15 cellular contexts compared by ENCODE assay signal in the genomic region with DNA sequence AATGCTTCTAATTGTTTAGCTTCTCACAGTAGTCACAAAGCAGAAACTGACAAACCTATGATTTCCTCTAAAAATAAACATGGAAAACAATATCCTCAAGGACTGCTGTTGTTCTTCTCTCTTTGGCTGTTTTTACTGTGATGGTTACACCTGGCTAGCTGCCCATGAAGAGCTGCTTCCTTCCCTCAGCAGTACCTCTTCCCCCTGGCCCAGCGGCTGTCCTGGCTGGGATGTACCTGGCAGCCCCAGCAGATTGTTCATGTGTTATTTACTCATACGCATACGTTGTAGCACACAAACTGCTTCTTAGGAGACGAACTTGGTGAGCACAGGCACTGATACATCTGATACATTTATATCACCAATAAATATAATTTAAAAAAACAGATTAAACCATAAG. TPM values are rescaled to one million over a fixed set of nuclear protein-coding genes. Genes with fewer than 3 reads are reported as not detected.
DNase-seq lines count a peak whose midpoint lies in the region; ATAC-seq, FAIRE-seq and TF ChIP-seq lines count a peak whose summit lies in the region.
"Had no signal": no experiment of that assay in that cellular context is flagged by ENCODE, and none has a peak within 500 bp of the region (broad histone marks: within the 10 kb centered on the region; RNA-seq: fewer than 3 reads in every experiment).

No MANE protein-coding gene starts in this region.

- no peaks in the 10 kb centered on the region for H3K4me1 ChIP-seq in pancreas
- H3K4me1 ChIP-seq: right atrium auricular region had no signal

- no peak overlapping the region for H3K4me3 Mint-ChIP-seq in activated T-cell treated with anti-CD3 and anti-CD28 coated beads, Interleukin-2, amount 50 U/mL, for 24 hours
- no peak overlapping the region for H3K4me3 Mint-ChIP-seq in activated T-cell treated with anti-CD3 and anti-CD28 coated beads, Interleukin-2, amount 50 U/mL, for 4 hours
- no peak overlapping the region for H3K4me3 Mint-ChIP-seq in activated T-helper 1 cell treated with anti-CD3 and anti-CD28 coated beads, Interleukin-12 subunit alpha, Interleukin-12 subunit beta, Interleukin-2, Interleukin-4 antibody, amounts not matched to agents 30 ng/mL and 10 ng/mL and 1 ng/mL, durations not matched to agents 14 hours and 24 hours and 36 hours
- H3K4me3 Mint-ChIP-seq: mesothelial cell of epicardium had no signal

- no peaks in the 10 kb centered on the region for H3K9me3 ChIP-seq in pancreas
- H3K9me3 ChIP-seq: right atrium auricular region had no signal

- H3K27ac ChIP-seq in substantia nigra (ENCODE audit: low read depth, low read length, poor library complexity, severe bottlenecking): peak overlapping the region; percentile 66
- H3K27ac ChIP-seq in pancreas: no peak overlapping the region
- H3K27ac ChIP-seq: right atrium auricular region had no signal

- FAIRE-seq in pancreas (lab: Jason Lieb, UNC) (no peak), D721Med (lab: Jason Lieb, UNC) (no peak)
- FAIRE-seq: astrocyte, endothelial cell of umbilical vein, RCC 7860 had no signal

- no peak for ATAC-seq in activated T-cell treated with anti-CD3 and anti-CD28 coated beads, Interleukin-2, amount 50 U/mL, for 4 hours
- ATAC-seq in pancreas: no peak

- H3K4me1 Mint-ChIP-seq in activated T-cell treated with anti-CD3 and anti-CD28 coated beads, Interleukin-2, amount 50 U/mL, for 24 hours (ENCODE audit: low read depth): peaks cover 7% of the 10 kb centered on the region
- H3K4me1 Mint-ChIP-seq in activated T-cell treated with anti-CD3 and anti-CD28 coated beads, Interleukin-2, amount 50 U/mL, for 4 hours (ENCODE audit: low read depth): peaks cover 10% of the 10 kb centered on the region
- peaks cover 8% of the 10 kb centered on the region for H3K4me1 Mint-ChIP-seq in activated T-helper 1 cell treated with anti-CD3 and anti-CD28 coated beads, Interleukin-12 subunit alpha, Interleukin-12 subunit beta, Interleukin-2, Interleukin-4 antibody, amounts not matched to agents 30 ng/mL and 10 ng/mL and 1 ng/mL, durations not matched to agents 14 hours and 24 hours and 36 hours (ENCODE audit: low read depth)

- no peaks in the 10 kb centered on the region for H3K9me3 Mint-ChIP-seq in activated T-cell treated with anti-CD3 and anti-CD28 coated beads, Interleukin-2, amount 50 U/mL, for 24 hours
- no peaks in the 10 kb centered on the region for H3K9me3 Mint-ChIP-seq in activated T-cell treated with anti-CD3 and anti-CD28 coated beads, Interleukin-2, amount 50 U/mL, for 4 hours
- no peaks in the 10 kb centered on the region for H3K9me3 Mint-ChIP-seq in activated T-helper 1 cell treated with anti-CD3 and anti-CD28 coated beads, Interleukin-12 subunit alpha, Interleukin-12 subunit beta, Interleukin-2, Interleukin-4 antibody, amounts not matched to agents 30 ng/mL and 10 ng/mL and 1 ng/mL, durations not matched to agents 14 hours and 24 hours and 36 hours
- H3K9me3 Mint-ChIP-seq: mesothelial cell of epicardium had no signal

- TF ChIP-seq CTCF in choroid plexus epithelial cell (conservative IDR thresholded peaks at IDR 0.05; ENCODE audit: low read depth, low read length): no peak
- no peak for TF ChIP-seq CTCF in pancreas (IDR thresholded peaks at IDR 0.05)
- no peak for TF ChIP-seq CTCF in D721Med (IDR thresholded peaks at IDR 0.05; ENCODE audit: insufficient read depth, missing control alignments)

- H3K27me3 ChIP-seq in pancreas: no peaks in the 10 kb centered on the region
- H3K27me3 ChIP-seq: right atrium auricular region had no signal

- intact Hi-C loops in activated T-helper 1 cell treated with anti-CD3 and anti-CD28 coated beads, Interleukin-12 subunit alpha, Interleukin-12 subunit beta, Interleukin-2, Interleukin-4 antibody, amounts not matched to agents 30 ng/mL and 10 ng/mL and 1 ng/mL, durations not matched to agents 14 hours and 24 hours and 36 hours (cut with micrococcal nuclease): no loop called here
- intact Hi-C loops in pancreas (cut with DNase I): no loop called here

- WGBS in pancreas, 2 donors: 77 to 79% methylated on average over 4 of the region's 4 CpGs

- no peaks in the 10 kb centered on the region for H3K27me3 Mint-ChIP-seq in activated T-cell treated with anti-CD3 and anti-CD28 coated beads, Interleukin-2, amount 50 U/mL, for 24 hours
- H3K27me3 Mint-ChIP-seq in activated T-cell treated with anti-CD3 and anti-CD28 coated beads, Interleukin-2, amount 50 U/mL, for 4 hours (ENCODE audit: low read depth): no peaks in the 10 kb centered on the region
- no peaks in the 10 kb centered on the region for H3K27me3 Mint-ChIP-seq in activated T-helper 1 cell treated with anti-CD3 and anti-CD28 coated beads, Interleukin-12 subunit alpha, Interleukin-12 subunit beta, Interleukin-2, Interleukin-4 antibody, amounts not matched to agents 30 ng/mL and 10 ng/mL and 1 ng/mL, durations not matched to agents 14 hours and 24 hours and 36 hours (ENCODE audit: insufficient read depth)

- H3K27ac Mint-ChIP-seq in activated T-cell treated with anti-CD3 and anti-CD28 coated beads, Interleukin-2, amount 50 U/mL, for 24 hours: peak overlapping the region; percentile 74
- H3K27ac Mint-ChIP-seq in activated T-helper 1 cell treated with anti-CD3 and anti-CD28 coated beads, Interleukin-12 subunit alpha, Interleukin-12 subunit beta, Interleukin-2, Interleukin-4 antibody, amounts not matched to agents 30 ng/mL and 10 ng/mL and 1 ng/mL, durations not matched to agents 14 hours and 24 hours and 36 hours: no peak overlapping the region
- H3K27ac Mint-ChIP-seq: mesothelial cell of epicardium had no signal

- no peaks in the 10 kb centered on the region for H3K36me3 ChIP-seq in pancreas

- no peak overlapping the region for H3K4me3 ChIP-seq in choroid plexus epithelial cell (ENCODE audit: low read depth, low read length)
- H3K4me3 ChIP-seq in pancreas: no peak overlapping the region
- H3K4me3 ChIP-seq: right atrium auricular region had no signal

- peaks cover 85% of the 10 kb centered on the region for H3K36me3 Mint-ChIP-seq in activated T-cell treated with anti-CD3 and anti-CD28 coated beads, Interleukin-2, amount 50 U/mL, for 24 hours (ENCODE audit: low read depth)
- peaks cover 20% of the 10 kb centered on the region for H3K36me3 Mint-ChIP-seq in activated T-cell treated with anti-CD3 and anti-CD28 coated beads, Interleukin-2, amount 50 U/mL, for 4 hours (ENCODE audit: insufficient read depth)
- peaks cover 39% of the 10 kb centered on the region for H3K36me3 Mint-ChIP-seq in activated T-helper 1 cell treated with anti-CD3 and anti-CD28 coated beads, Interleukin-12 subunit alpha, Interleukin-12 subunit beta, Interleukin-2, Interleukin-4 antibody, amounts not matched to agents 30 ng/mL and 10 ng/mL and 1 ng/mL, durations not matched to agents 14 hours and 24 hours and 36 hours (ENCODE audit: low read depth)

- no peak for DNase-seq in activated T-cell treated with anti-CD3 and anti-CD28 coated beads, Interleukin-2, amount 50 U/mL, for 24 hours
- no peak for DNase-seq in activated T-cell treated with anti-CD3 and anti-CD28 coated beads, Interleukin-2, amount 50 U/mL, for 4 hours
- peak; percentile 92 for DNase-seq in NCI-H2227 treated with DMSO at 0.1 percent for 48 hours (lab: John Stamatoyannopoulos, UW)
- peak; percentile 14 for DNase-seq in choroid plexus epithelial cell (ENCODE audit: low read depth)
- peak in 2 of 49 donors; percentile 38 to 71 for DNase-seq in substantia nigra (lab: John Stamatoyannopoulos, UW)
- no peak for DNase-seq in activated T-helper 1 cell treated with anti-CD3 and anti-CD28 coated beads, Interleukin-12 subunit alpha, Interleukin-12 subunit beta, Interleukin-2, Interleukin-4 antibody, amounts not matched to agents 30 ng/mL and 10 ng/mL and 1 ng/mL, durations not matched to agents 14 hours and 24 hours and 36 hours (ENCODE audit: low spot score)
- DNase-seq in pancreas: no peak
- no peak for DNase-seq in D721Med (ENCODE audit: insufficient read length, low spot score)
- DNase-seq: GDM1, hippocampal formation had no signal

RNA-seq across cellular contexts. Expression of a gene that starts 27.4 kb away (rescaled TPM):
- total RNA-seq in activated T-cell treated with anti-CD3 and anti-CD28 coated beads, Interleukin-2, amount 50 U/mL, for 4 hours: 1 to 10 TPM; 6.8 to 8.6 (median 8.5) TPM
- total RNA-seq in activated T-helper 1 cell treated with anti-CD3 and anti-CD28 coated beads, Interleukin-12 subunit alpha, Interleukin-12 subunit beta, Interleukin-2, Interleukin-4 antibody, amounts not matched to agents 30 ng/mL and 10 ng/mL and 1 ng/mL, durations not matched to agents 14 hours and 24 hours and 36 hours: 11.7 and 13.6 TPM in 2 replicates
- total RNA-seq in pancreas: 1 to 10 TPM in 5 of 6 donors, under 1 TPM in 1; 0.51 to 3.1 (median 1.9) TPM
- polyA plus RNA-seq in pancreas: under 1 TPM; 0.42 to 0.80 TPM

Comparison
In these comparisons a context has a peak if more than half of its experiments do, and no peak if none do; other contexts are left out.
1. DNase-seq: peak in NCI-H2227 treated with DMSO at 0.1 percent for 48 hours (single experiment) and choroid plexus epithelial cell (single experiment); none in activated T-cell treated with anti-CD3 and anti-CD28 coated beads, Interleukin-2, amount 50 U/mL, for 24 hours (single experiment), activated T-cell treated with anti-CD3 and anti-CD28 coated beads, Interleukin-2, amount 50 U/mL, for 4 hours (single experiment), activated T-helper 1 cell treated with anti-CD3 and anti-CD28 coated beads, Interleukin-12 subunit alpha, Interleukin-12 subunit beta, Interleukin-2, Interleukin-4 antibody, amounts not matched to agents 30 ng/mL and 10 ng/mL and 1 ng/mL, durations not matched to agents 14 hours and 24 hours and 36 hours (single experiment), pancreas (0 of 6) and D721Med (single experiment).